Comparison of ENCODE assay signal across 10 cellular contexts in the genomic region with DNA sequence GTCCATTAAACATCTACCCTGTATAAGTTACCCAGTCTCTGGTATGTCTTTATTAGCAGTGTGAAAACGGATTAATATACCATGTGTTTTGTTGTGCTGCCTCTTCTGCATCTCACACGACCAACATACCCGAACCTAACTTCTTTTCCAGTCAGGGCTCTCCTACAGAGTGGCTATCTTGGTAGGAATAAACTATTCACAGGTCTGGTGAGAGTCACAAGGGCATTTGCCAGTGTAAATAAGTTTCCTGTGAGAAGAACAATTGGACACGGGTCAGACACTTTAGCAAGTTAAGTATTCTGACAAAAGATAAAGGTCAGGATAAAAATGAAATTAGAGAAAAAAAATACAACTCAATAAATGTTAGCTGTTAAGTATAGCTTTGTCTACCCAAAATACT.
DNase-seq lines count a peak whose midpoint lies in the region; ATAC-seq and TF ChIP-seq lines count a peak whose summit lies in the region.
"Had no signal": no experiment of that assay in that cellular context is flagged by ENCODE, and none has a peak within 500 bp of the region (broad histone marks: within the 10 kb centered on the region; RNA-seq: fewer than 3 reads in every experiment).

No MANE protein-coding gene starts in this region.

- H3K4me1 Mint-ChIP-seq in chondrocyte (ENCODE audit: low read depth) (peaks cover 17% of the 10 kb centered on the region), mesothelial cell of epicardium (peaks cover 20% of the 10 kb centered on the region)
- H3K4me1 Mint-ChIP-seq in T-helper 2 cell treated with Interferon-gamma antibody and Interleukin-4, amounts not matched to agents 5 μg/mL and 100 μg/mL, for 36 hours (ENCODE audit: low read depth): peaks cover 22% of the 10 kb centered on the region
- H3K4me1 Mint-ChIP-seq: B cell had no signal

- DNase-seq in chondrocyte (ENCODE audit: low spot score) (no peak), mesothelial cell of epicardium (ENCODE audit: low spot score in 2 of 2, unreplicated experiment in 2 of 2) (no peak), NCI-H1417 treated with DMSO at 0.1 percent for 48 hours (lab: John Stamatoyannopoulos, UW) (no peak), RKO (ENCODE audit: low spot score) (no peak)
- DNase-seq in T-helper 2 cell treated with Interferon-gamma antibody and Interleukin-4, amounts not matched to agents 5 μg/mL and 100 μg/mL, for 36 hours (ENCODE audit: low spot score): no peak

- H3K9me3 Mint-ChIP-seq in chondrocyte (ENCODE audit: low read depth): peaks cover 30% of the 10 kb centered on the region
- peaks cover 44% of the 10 kb centered on the region for H3K9me3 Mint-ChIP-seq in mesothelial cell of epicardium
- H3K9me3 Mint-ChIP-seq in T-helper 2 cell treated with Interferon-gamma antibody and Interleukin-4, amounts not matched to agents 5 μg/mL and 100 μg/mL, for 36 hours: peaks cover 29% of the 10 kb centered on the region

- TF ChIP-seq CTCF in 22Rv1 (IDR thresholded peaks at IDR 0.05) (no peak), chondrocyte (IDR thresholded peaks at IDR 0.05) (no peak), mesothelial cell of epicardium (IDR thresholded peaks at IDR 0.05; ENCODE audit: unreplicated experiment) (no peak)

- H3K36me3 Mint-ChIP-seq in chondrocyte (ENCODE audit: low read depth): peaks cover 10% of the 10 kb centered on the region
- peaks cover 28% of the 10 kb centered on the region for H3K36me3 Mint-ChIP-seq in mesothelial cell of epicardium
- H3K36me3 Mint-ChIP-seq in T-helper 2 cell treated with Interferon-gamma antibody and Interleukin-4, amounts not matched to agents 5 μg/mL and 100 μg/mL, for 36 hours (ENCODE audit: low read depth): peaks cover 13% of the 10 kb centered on the region

- peak; percentile 0 for ATAC-seq in HG02840 (IDR thresholded peaks at IDR 0.05; ENCODE audit: low FRiP score, unreplicated experiment)
- no peak for ATAC-seq in HG02884 (IDR thresholded peaks at IDR 0.05; ENCODE audit: unreplicated experiment)

- peak overlapping the region; percentile 39 for H3K27ac ChIP-seq in 22Rv1
- H3K27ac ChIP-seq: RWPE1 had no signal

- H3K27me3 Mint-ChIP-seq in chondrocyte (ENCODE audit: low read depth) (no peaks in the 10 kb centered on the region), mesothelial cell of epicardium (ENCODE audit: low read depth) (no peaks in the 10 kb centered on the region)
- no peaks in the 10 kb centered on the region for H3K27me3 Mint-ChIP-seq in T-helper 2 cell treated with Interferon-gamma antibody and Interleukin-4, amounts not matched to agents 5 μg/mL and 100 μg/mL, for 36 hours (ENCODE audit: low read depth)
- H3K27me3 Mint-ChIP-seq: B cell had no signal

- H3K27ac Mint-ChIP-seq in chondrocyte (ENCODE audit: unreplicated experiment) (peak overlapping the region; percentile 52), mesothelial cell of epicardium (peak overlapping the region; percentile 51)
- no peak overlapping the region for H3K27ac Mint-ChIP-seq in T-helper 2 cell treated with Interferon-gamma antibody and Interleukin-4, amounts not matched to agents 5 μg/mL and 100 μg/mL, for 36 hours
- H3K27ac Mint-ChIP-seq: B cell had no signal

- H3K4me3 Mint-ChIP-seq in chondrocyte (ENCODE audit: unreplicated experiment): no peak overlapping the region
- H3K4me3 Mint-ChIP-seq in mesothelial cell of epicardium: no peak overlapping the region
- H3K4me3 Mint-ChIP-seq in T-helper 2 cell treated with Interferon-gamma antibody and Interleukin-4, amounts not matched to agents 5 μg/mL and 100 μg/mL, for 36 hours: no peak overlapping the region
- H3K4me3 Mint-ChIP-seq: B cell had no signal
